ENCODE assay signal across 2 cellular contexts in the genomic region with DNA sequence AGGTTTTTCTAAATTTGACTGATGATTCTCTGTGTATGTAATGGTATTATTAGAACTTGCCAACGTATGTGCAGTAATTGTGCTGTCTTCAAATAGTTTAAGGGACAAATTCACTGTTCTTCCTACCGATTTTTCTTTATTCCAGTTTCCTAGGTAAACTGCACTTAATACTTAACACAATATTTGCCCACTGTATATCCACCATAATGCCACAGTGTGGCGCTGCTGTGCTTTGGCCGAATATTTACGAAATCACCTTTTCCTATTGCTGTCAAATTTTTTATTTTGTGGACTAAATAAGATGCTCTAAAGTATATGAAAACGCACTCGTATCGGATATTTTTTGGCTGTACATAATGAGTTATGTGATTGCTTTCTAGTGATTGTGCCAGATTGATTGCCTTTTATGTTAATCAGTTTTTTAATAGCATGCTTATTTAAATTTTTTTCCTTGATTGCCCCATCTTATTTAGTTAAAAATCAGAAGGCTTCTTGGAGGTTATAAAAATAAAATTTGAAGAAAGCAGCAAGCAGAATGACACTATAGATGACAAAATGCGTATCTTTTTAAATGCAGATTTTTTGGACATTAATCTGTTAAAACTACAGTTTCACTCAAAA.
TF ChIP-seq lines count a peak whose summit lies in the region.

No MANE protein-coding gene starts in this region.

TF ChIP-seq in Ishikawa, 13 proteins besides CTCF, POLR2A, EP300 and RAD21:
- no peak for TF ChIP-seq FOXM1 (IDR thresholded peaks at IDR 0.05; ENCODE audit: borderline replicate concordance, low read depth)
- peak; percentile 47; the same call in 1 of the 2 replicates for TF ChIP-seq CEBPB (IDR thresholded peaks at IDR 0.05)

TF ChIP-seq in GM12878, 131 proteins besides CTCF, POLR2A, EP300 and RAD21:
- TF ChIP-seq, protein P1, sequence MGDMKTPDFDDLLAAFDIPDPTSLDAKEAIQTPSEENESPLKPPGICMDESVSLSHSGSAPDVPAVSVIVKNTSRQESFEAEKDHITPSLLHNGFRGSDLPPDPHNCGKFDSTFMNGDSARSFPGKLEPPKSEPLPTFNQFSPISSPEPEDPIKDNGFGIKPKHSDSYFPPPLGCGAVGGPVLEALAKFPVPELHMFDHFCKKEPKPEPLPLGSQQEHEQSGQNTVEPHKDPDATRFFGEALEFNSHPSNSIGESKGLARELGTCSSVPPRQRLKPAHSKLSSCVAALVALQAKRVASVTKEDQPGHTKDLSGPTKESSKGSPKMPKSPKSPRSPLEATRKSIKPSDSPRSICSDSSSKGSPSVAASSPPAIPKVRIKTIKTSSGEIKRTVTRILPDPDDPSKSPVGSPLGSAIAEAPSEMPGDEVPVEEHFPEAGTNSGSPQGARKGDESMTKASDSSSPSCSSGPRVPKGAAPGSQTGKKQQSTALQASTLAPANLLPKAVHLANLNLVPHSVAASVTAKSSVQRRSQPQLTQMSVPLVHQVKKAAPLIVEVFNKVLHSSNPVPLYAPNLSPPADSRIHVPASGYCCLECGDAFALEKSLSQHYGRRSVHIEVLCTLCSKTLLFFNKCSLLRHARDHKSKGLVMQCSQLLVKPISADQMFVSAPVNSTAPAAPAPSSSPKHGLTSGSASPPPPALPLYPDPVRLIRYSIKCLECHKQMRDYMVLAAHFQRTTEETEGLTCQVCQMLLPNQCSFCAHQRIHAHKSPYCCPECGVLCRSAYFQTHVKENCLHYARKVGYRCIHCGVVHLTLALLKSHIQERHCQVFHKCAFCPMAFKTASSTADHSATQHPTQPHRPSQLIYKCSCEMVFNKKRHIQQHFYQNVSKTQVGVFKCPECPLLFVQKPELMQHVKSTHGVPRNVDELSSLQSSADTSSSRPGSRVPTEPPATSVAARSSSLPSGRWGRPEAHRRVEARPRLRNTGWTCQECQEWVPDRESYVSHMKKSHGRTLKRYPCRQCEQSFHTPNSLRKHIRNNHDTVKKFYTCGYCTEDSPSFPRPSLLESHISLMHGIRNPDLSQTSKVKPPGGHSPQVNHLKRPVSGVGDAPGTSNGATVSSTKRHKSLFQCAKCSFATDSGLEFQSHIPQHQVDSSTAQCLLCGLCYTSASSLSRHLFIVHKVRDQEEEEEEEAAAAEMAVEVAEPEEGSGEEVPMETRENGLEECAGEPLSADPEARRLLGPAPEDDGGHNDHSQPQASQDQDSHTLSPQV (IDR thresholded peaks at IDR 0.05), result 0 out of 2 replicates have a peak, but pooled peaks have one; percentile 21
- TF ChIP-seq FOXM1 (IDR thresholded peaks at IDR 0.05; ENCODE audit: low read depth, low read length) (no peak), SMC3 (IDR thresholded peaks at IDR 0.05; ENCODE audit: borderline replicate concordance, low read length) (peak; percentile 67)
